ENCODE assay signal across 1 cellular context in the genomic region with DNA sequence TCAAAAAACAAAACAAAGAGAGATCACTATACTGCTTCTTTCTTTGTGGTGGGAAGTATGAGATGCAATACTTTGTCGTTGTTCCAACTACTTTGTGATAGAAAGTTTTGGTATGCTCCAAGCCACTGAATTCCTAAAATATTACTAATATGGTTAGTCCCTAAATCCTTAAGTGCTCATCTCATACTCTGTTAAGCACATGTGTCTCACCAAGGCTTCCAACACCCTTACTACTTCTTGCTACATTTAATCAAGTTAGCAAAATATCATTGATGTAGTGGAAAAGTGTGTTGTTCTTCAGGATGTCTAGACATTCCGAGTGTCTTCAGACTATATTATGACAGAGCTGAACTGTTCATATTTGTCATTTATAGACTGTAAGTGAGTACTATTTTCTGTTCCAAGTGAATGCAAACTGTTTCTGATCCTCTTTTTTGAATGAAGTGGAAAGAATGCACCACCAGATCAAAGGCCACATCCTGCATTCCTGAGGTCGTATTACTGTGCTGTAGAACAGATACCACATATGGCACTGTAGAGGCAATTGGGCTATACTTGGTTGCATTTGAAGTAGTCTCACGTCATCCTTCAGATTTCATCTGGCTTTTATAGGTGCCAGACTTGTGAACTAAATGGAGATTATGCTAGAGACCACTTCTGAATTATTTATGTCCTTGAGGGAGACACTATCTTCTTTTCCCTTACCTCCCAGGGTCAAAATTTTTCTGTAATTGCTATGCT.
A peak's percentile ranks its signal among the peaks of the same experiment; 100 is the strongest.
TF ChIP-seq lines count a peak whose summit lies in the region.

No MANE protein-coding gene starts in this region.

TF ChIP-seq in HepG2, 621 proteins besides CTCF, POLR2A, EP300 and RAD21 (continued from another document):
- TF ChIP-seq SOX13 (IDR thresholded peaks at IDR 0.05) (no peak), SOX13 (CRISPR knock-in tag; conservative IDR thresholded peaks at IDR 0.05 in 1 of 2, IDR thresholded peaks at IDR 0.05 in 1 of 2) (peak in 1 of 2 experiments; percentile 22; a peak in 1 of 4 replicates), HNF4A (CRISPR knock-in tag; IDR thresholded peaks at IDR 0.05) (peak; percentile 71), ETV6 (CRISPR knock-in tag; conservative IDR thresholded peaks at IDR 0.05) (no peak), TEAD3 (CRISPR knock-in tag; optimal IDR thresholded peaks at IDR 0.05; ENCODE audit: borderline replicate concordance) (peak; percentile 88), CAMTA2 (CRISPR knock-in tag; IDR thresholded peaks at IDR 0.05; ENCODE audit: borderline replicate concordance) (no peak), ZNF317 (CRISPR knock-in tag; IDR thresholded peaks at IDR 0.05) (0 out of 2 replicates have a peak, but pooled peaks have one; percentile 21), SIX4 (CRISPR knock-in tag; IDR thresholded peaks at IDR 0.05) (peak; percentile 71; the same call in 1 of the 2 replicates), HNF4G (IDR thresholded peaks at IDR 0.05; ENCODE audit: borderline replicate concordance, low read depth, low read length) (peak; percentile 45; the same call in 1 of the 2 replicates), HNF4G (CRISPR knock-in tag; IDR thresholded peaks at IDR 0.05; ENCODE audit: borderline replicate concordance, low read depth) (no peak)
- TF ChIP-seq, protein P1, sequence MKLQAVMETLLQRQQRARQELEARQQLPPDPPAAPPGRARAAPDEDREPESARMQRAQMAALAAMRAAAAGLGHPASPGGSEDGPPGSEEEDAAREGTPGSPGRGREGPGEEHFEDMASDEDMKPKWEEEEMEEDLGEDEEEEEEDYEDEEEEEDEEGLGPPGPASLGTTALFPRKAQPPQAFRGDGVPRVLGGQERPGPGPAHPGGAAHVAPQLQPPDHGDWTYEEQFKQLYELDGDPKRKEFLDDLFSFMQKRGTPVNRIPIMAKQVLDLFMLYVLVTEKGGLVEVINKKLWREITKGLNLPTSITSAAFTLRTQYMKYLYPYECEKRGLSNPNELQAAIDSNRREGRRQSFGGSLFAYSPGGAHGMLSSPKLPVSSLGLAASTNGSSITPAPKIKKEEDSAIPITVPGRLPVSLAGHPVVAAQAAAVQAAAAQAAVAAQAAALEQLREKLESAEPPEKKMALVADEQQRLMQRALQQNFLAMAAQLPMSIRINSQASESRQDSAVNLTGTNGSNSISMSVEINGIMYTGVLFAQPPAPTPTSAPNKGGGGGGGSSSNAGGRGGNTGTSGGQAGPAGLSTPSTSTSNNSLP (IDR thresholded peaks at IDR 0.05; ENCODE audit: low read depth, low read length): 0 out of 2 replicates have a peak, but pooled peaks have one; percentile 41
